Comparison of ENCODE assay signal across 11 cellular contexts in the genomic region with DNA sequence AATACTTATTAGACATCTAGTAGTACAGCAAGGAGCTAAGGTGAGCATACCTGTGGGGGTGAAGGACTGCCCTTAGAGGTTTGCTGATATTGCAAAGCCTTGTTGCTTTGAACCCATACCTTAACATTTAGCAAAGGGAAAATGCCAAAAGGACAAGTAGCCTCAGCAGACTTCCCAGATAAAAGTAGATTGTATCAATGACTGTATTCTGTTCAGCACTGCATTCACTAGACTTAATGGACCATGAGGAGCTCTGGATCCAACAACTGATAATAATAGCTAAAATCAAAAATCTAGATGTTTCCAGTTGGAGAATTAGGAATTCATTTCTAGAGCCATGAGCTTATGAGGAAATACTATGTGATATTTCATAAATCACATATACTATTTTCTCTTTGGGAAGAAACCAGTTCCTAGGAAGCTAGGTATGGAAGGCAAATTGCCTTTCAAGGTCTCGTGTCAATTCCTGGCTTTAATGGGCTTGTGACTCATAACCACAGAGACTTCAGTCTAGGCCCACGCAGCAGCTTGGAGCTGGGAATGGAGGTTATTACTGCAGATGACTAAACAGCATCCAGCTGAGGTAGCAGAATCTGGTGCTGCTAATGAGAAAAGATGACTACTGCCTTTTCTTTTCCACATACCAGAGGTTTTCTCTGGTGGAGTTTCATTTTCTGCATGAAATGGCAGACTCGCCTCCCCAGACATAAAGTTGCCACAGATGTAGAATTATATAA.
DNase-seq lines count a peak whose midpoint lies in the region; ATAC-seq and TF ChIP-seq lines count a peak whose summit lies in the region.
"Had no signal": no experiment of that assay in that cellular context is flagged by ENCODE, and none has a peak within 500 bp of the region (broad histone marks: within the 10 kb centered on the region; RNA-seq: fewer than 3 reads in every experiment).

No MANE protein-coding gene starts in this region.

- H3K4me3 ChIP-seq in SJSA1 (no peak overlapping the region), foreskin fibroblast (ENCODE audit: low read depth in 1 of 2, low read length in 2 of 2) (no peak overlapping the region), transverse colon (no peak overlapping the region)

- H3K9me3 ChIP-seq in SJSA1 (replicated peaks), result 0 out of 2 replicates have a peak, but pooled peaks cover 5% of the 10 kb centered on the region
- H3K9me3 ChIP-seq in transverse colon, result peaks cover 4 to 10% of the 10 kb centered on the region in 2 donors

- TF ChIP-seq POLR2A in transverse colon (IDR thresholded peaks at IDR 0.05), result no peak

- no peak overlapping the region for H3K27ac Mint-ChIP-seq in activated CD8-positive, alpha-beta memory T cell treated with anti-CD3 and anti-CD28 coated beads, Interleukin-2, amount 10 ng/mL, durations not matched to agents 7 days and 5 days

- peaks cover 3% of the 10 kb centered on the region for H3K9me3 Mint-ChIP-seq in activated CD8-positive, alpha-beta memory T cell treated with anti-CD3 and anti-CD28 coated beads, Interleukin-2, amount 10 ng/mL, durations not matched to agents 7 days and 5 days (ENCODE audit: low read depth)

- CTCF ChIA-PET in activated CD8-positive, alpha-beta memory T cell treated with anti-CD3 and anti-CD28 coated beads, Interleukin-2, amount 10 ng/mL, durations not matched to agents 7 days and 5 days (lab: Charles Lee), result interaction anchor here (1.0 kb wide), 1 partner anchor 9 kb away, joined by 4 read pairs; no protein-coding TSS in a partner anchor

- intact Hi-C loops in transverse colon (cut with DNase I; ENCODE audit: low total_unique reads), result no loop called here

- no peaks in the 10 kb centered on the region for H3K27me3 ChIP-seq in SJSA1 (replicated peaks)
- no peaks in the 10 kb centered on the region for H3K27me3 ChIP-seq in transverse colon

- H3K36me3 ChIP-seq in SJSA1 (no peaks in the 10 kb centered on the region), transverse colon (no peaks in the 10 kb centered on the region)

- H3K4me3 Mint-ChIP-seq in activated CD8-positive, alpha-beta memory T cell treated with anti-CD3 and anti-CD28 coated beads, Interleukin-2, amount 10 ng/mL, durations not matched to agents 7 days and 5 days, result no peak overlapping the region
- H3K4me3 Mint-ChIP-seq: activated T-cell treated with anti-CD3 and anti-CD28 coated beads, Interleukin-2, amount 50 U/mL, for 4 hours had no signal

- in situ Hi-C loops in transverse colon (cut with MboI; ENCODE audit: low pct_ligation_motif_present in 1 of 4, low pct_unique_long_range_greater_than_20kb in 1 of 4, low sequenced_read_pairs in 3 of 4), result loop anchor here in 1 of 4 donors (25.0 kb wide), 1 partner anchor 424 kb away; no protein-coding TSS in a partner anchor

- DNase-seq in stimulated activated naive CD4-positive, alpha-beta T cell treated with Interleukin-2 at 50 U/mL for 16 hours (lab: John Stamatoyannopoulos, UW), result peak; percentile 1
- no peak for DNase-seq in stimulated activated naive CD4-positive, alpha-beta T cell (lab: John Stamatoyannopoulos, UW)
- DNase-seq in SJSA1 (ENCODE audit: low read depth in 1 of 2, low spot score in 2 of 2) (peak; percentile 77 to 85), foreskin fibroblast (peak; percentile 95 to 97), transverse colon (peak; percentile 11), midbrain (lab: John Stamatoyannopoulos, UW) (no peak)
- DNase-seq in activated CD8-positive, alpha-beta memory T cell treated with anti-CD3 and anti-CD28 coated beads, Interleukin-2, amount 10 ng/mL, durations not matched to agents 7 days and 5 days, result no peak
- DNase-seq: activated T-cell treated with anti-CD3 and anti-CD28 coated beads, Interleukin-2, amount 50 U/mL, for 4 hours; SHP77 had no signal

- H3K4me1 Mint-ChIP-seq in activated CD8-positive, alpha-beta memory T cell treated with anti-CD3 and anti-CD28 coated beads, Interleukin-2, amount 10 ng/mL, durations not matched to agents 7 days and 5 days, result no peaks in the 10 kb centered on the region

- no peaks in the 10 kb centered on the region for H3K36me3 Mint-ChIP-seq in activated CD8-positive, alpha-beta memory T cell treated with anti-CD3 and anti-CD28 coated beads, Interleukin-2, amount 10 ng/mL, durations not matched to agents 7 days and 5 days

- 50 to 56% methylated on average over 2 to 3 of the region's 3 CpGs for WGBS in transverse colon (ENCODE audit: low coverage in 1 of 2), 2 donors

- H3K4me1 ChIP-seq in SJSA1 (replicated peaks) (peaks cover 19% of the 10 kb centered on the region), transverse colon (peaks cover 0 to 9% (median 0%) of the 10 kb centered on the region in 4 donors)

- peak overlapping the region; percentile 76 for H3K27ac ChIP-seq in SJSA1
- H3K27ac ChIP-seq in transverse colon, result no peak overlapping the region

- no peak for ATAC-seq in GM19395 (IDR thresholded peaks at IDR 0.05; ENCODE audit: unreplicated experiment)
- ATAC-seq in activated CD8-positive, alpha-beta memory T cell treated with anti-CD3 and anti-CD28 coated beads, Interleukin-2, amount 10 ng/mL, durations not matched to agents 7 days and 5 days, result no peak
- ATAC-seq: sciatic nerve had no signal

- TF ChIP-seq EP300 in transverse colon (IDR thresholded peaks at IDR 0.05; ENCODE audit: low read depth), result no peak

- peaks cover 9% of the 10 kb centered on the region for H3K27me3 Mint-ChIP-seq in activated CD8-positive, alpha-beta memory T cell treated with anti-CD3 and anti-CD28 coated beads, Interleukin-2, amount 10 ng/mL, durations not matched to agents 7 days and 5 days

- TF ChIP-seq CTCF in foreskin fibroblast (IDR thresholded peaks at IDR 0.05; ENCODE audit: low read depth, low read length), result no peak
- TF ChIP-seq CTCF in transverse colon (IDR thresholded peaks at IDR 0.05), result no peak

Comparison
In these comparisons a context has a peak if more than half of its experiments do, and no peak if none do; other contexts are left out.
1. DNase-seq: peak in stimulated activated naive CD4-positive, alpha-beta T cell treated with Interleukin-2 at 50 U/mL for 16 hours (single experiment), SJSA1 (2 of 2), foreskin fibroblast (2 of 2) and transverse colon (single experiment); none in stimulated activated naive CD4-positive, alpha-beta T cell (0 of 6), activated CD8-positive, alpha-beta memory T cell treated with anti-CD3 and anti-CD28 coated beads, Interleukin-2, amount 10 ng/mL, durations not matched to agents 7 days and 5 days (single experiment) and midbrain (single experiment).